In genomic region chr3:52036222-52036694, GRCh38 we compare ENCODE assay signal across 12 cellular contexts. TPM values are rescaled to one million over a fixed set of nuclear protein-coding genes. Genes with fewer than 3 reads are reported as not detected.
DNase-seq lines count a peak whose midpoint lies in the region; ATAC-seq and TF ChIP-seq lines count a peak whose summit lies in the region.
"Had no signal": no experiment of that assay in that cellular context is flagged by ENCODE, and none has a peak within 500 bp of the region (broad histone marks: within the 10 kb centered on the region; RNA-seq: fewer than 3 reads in every experiment).

No MANE protein-coding gene starts in this region.

- no peak for TF ChIP-seq EP300 in upper lobe of left lung (IDR thresholded peaks at IDR 0.05)

- H4K20me1 ChIP-seq in BLaER1, result no peaks in the 10 kb centered on the region

- DNase-seq in NCI-H2171 (lab: John Stamatoyannopoulos, UW), result peak; percentile 27
- no peak for DNase-seq in upper lobe of left lung
- no peak for DNase-seq in Right ventricle myocardium inferior (ENCODE audit: missing footprints)
- no peak for DNase-seq in dedifferentiated amniotic fluid mesenchymal stem cell (ENCODE audit: extremely low spot score)
- DNase-seq in HUDEP-2 (lab: John Stamatoyannopoulos, UW; ENCODE audit: unreplicated experiment in 76 of 76), result no peak
- DNase-seq: activated CD4-positive, alpha-beta T cell treated with anti-CD3 and anti-CD28 coated beads, Interleukin-2, amount 50 U/mL, for 1 hour; foreskin melanocyte; NCI-H345; Peyer's patch had no signal

- peak overlapping the region; percentile 48; the same call in 1 of the 2 replicates for H3K9ac ChIP-seq in BLaER1

- H3K4me3 ChIP-seq in BLaER1 (no peak overlapping the region), upper lobe of left lung (no peak overlapping the region)
- H3K4me3 ChIP-seq: Peyer's patch had no signal

- H3K4me1 ChIP-seq in BLaER1 (peaks cover 44% of the 10 kb centered on the region), upper lobe of left lung (peaks cover 20 to 25% (median 24%) of the 10 kb centered on the region in 4 donors)
- H3K4me1 ChIP-seq: Peyer's patch had no signal

- H3K4me2 ChIP-seq in BLaER1, result peak overlapping the region; percentile 64

- H3K36me3 ChIP-seq in BLaER1 (no peaks in the 10 kb centered on the region), upper lobe of left lung (no peaks in the 10 kb centered on the region)
- H3K36me3 ChIP-seq: Peyer's patch had no signal

- no peaks in the 10 kb centered on the region for H3K9me3 ChIP-seq in BLaER1
- no peaks in the 10 kb centered on the region for H3K9me3 ChIP-seq in upper lobe of left lung
- H3K9me3 ChIP-seq: Peyer's patch had no signal

- ATAC-seq in GM18907 (IDR thresholded peaks at IDR 0.05; ENCODE audit: unreplicated experiment), result peak; percentile 81
- ATAC-seq in HG02610 (IDR thresholded peaks at IDR 0.05; ENCODE audit: unreplicated experiment), result peak; percentile 64
- ATAC-seq in upper lobe of left lung (ENCODE audit: low FRiP score in 2 of 2), result no peak
- ATAC-seq in Right ventricle myocardium inferior, result no peak

- no peak for TF ChIP-seq CTCF in upper lobe of left lung (IDR thresholded peaks at IDR 0.05)

- WGBS in upper lobe of left lung, 2 donors, result 89 to 97% methylated on average over 4 to 5 of the region's 5 CpGs

- H3K27me3 ChIP-seq in BLaER1, result no peaks in the 10 kb centered on the region
- no peaks in the 10 kb centered on the region for H3K27me3 ChIP-seq in upper lobe of left lung
- H3K27me3 ChIP-seq: Peyer's patch had no signal

- H3K27ac ChIP-seq in BLaER1, result peak overlapping the region; percentile 56
- no peak overlapping the region for H3K27ac ChIP-seq in upper lobe of left lung
- H3K27ac ChIP-seq: Peyer's patch had no signal

- TF ChIP-seq POLR2A in upper lobe of left lung (IDR thresholded peaks at IDR 0.05), result no peak

- intact Hi-C loops in Right ventricle myocardium inferior (cut with DNase I), result no loop called here

RNA-seq across cellular contexts. Expression of gene DUSP7, which starts 20.1 kb away (rescaled TPM):
- total RNA-seq in upper lobe of left lung, result 10 to 100 TPM; 24.1 to 49.1 (median 35.3) TPM
- 25.0 TPM for total RNA-seq in Right ventricle myocardium inferior

RNA-seq across cellular contexts. Expression of gene RPL29, which starts 40.6 kb away (rescaled TPM):
- total RNA-seq in upper lobe of left lung, result 1,000 to 10,000 TPM in 1 of 6 donors, 100 to 1,000 TPM in 5; 306 to 1,159 (median 770) TPM
- 677 TPM for total RNA-seq in Right ventricle myocardium inferior

RNA-seq across cellular contexts. Expression of gene ACY1, which starts 52.9 kb away (rescaled TPM):
- 10 to 100 TPM; 17.4 to 65.0 (median 35.9) TPM for total RNA-seq in upper lobe of left lung
- 32.3 TPM for total RNA-seq in Right ventricle myocardium inferior

Comparison
In these comparisons a context has a peak if more than half of its experiments do, and no peak if none do; other contexts are left out.
1. ATAC-seq: peak in GM18907 (single experiment) and HG02610 (single experiment); none in upper lobe of left lung (0 of 2) and Right ventricle myocardium inferior (single experiment).